Comparison of ENCODE assay signal across 1 cellular context in genomic region chr12:120194534-120195395, GRCh38.
TF ChIP-seq lines count a peak whose summit lies in the region.

Gene GCN1 (minus strand): TSS chr12:120194715. CDS start chr12:120194697, 18 bp downstream.

TF ChIP-seq in HepG2, 621 proteins besides CTCF, POLR2A, EP300 and RAD21 (continued from another document and continues in another):
- 0 out of 2 replicates have a peak, but pooled peaks have one; percentile 44 for TF ChIP-seq HIVEP1 (CRISPR knock-in tag; IDR thresholded peaks at IDR 0.05)
- 0 out of 2 replicates have a peak, but pooled peaks have one; percentile 66 for TF ChIP-seq THAP8 (CRISPR knock-in tag; IDR thresholded peaks at IDR 0.05; ENCODE audit: borderline replicate concordance)
- TF ChIP-seq ZXDC (CRISPR knock-in tag; IDR thresholded peaks at IDR 0.05), result peak; percentile 91; the same call in 1 of the 2 replicates
- TF ChIP-seq YEATS4 (CRISPR knock-in tag; IDR thresholded peaks at IDR 0.05; ENCODE audit: borderline replicate concordance), result peak; percentile 100
- peak; percentile 94 for TF ChIP-seq ZNF563 (CRISPR knock-in tag; IDR thresholded peaks at IDR 0.05)
- TF ChIP-seq ZFP36L2 (CRISPR knock-in tag; IDR thresholded peaks at IDR 0.05), result no peak
- peak; percentile 63; the same call in 1 of the 2 replicates for TF ChIP-seq CHD2 (IDR thresholded peaks at IDR 0.05; ENCODE audit: low read depth, low read length)
- no peak for TF ChIP-seq DBP (CRISPR knock-in tag; IDR thresholded peaks at IDR 0.05; ENCODE audit: not compliant biosample characterization)
- TF ChIP-seq KAT8 (CRISPR knock-in tag; IDR thresholded peaks at IDR 0.05), result peak; percentile 78
- no peak for TF ChIP-seq ZNF530 (CRISPR knock-in tag; IDR thresholded peaks at IDR 0.05; ENCODE audit: low read depth)
- no peak; the same call in 1 of the 2 replicates for TF ChIP-seq HNF4G (IDR thresholded peaks at IDR 0.05; ENCODE audit: borderline replicate concordance, low read depth, low read length)
- TF ChIP-seq HNF4G (CRISPR knock-in tag; IDR thresholded peaks at IDR 0.05; ENCODE audit: borderline replicate concordance, low read depth), result 0 out of 2 replicates have a peak, but pooled peaks have one; percentile 64
- TF ChIP-seq HNRNPH1 (optimal IDR thresholded peaks at IDR 0.05; ENCODE audit: low read depth, low read length), result no peak
- TF ChIP-seq TARDBP (CRISPR knock-in tag; IDR thresholded peaks at IDR 0.05), result peak; percentile 76; the same call in 1 of the 2 replicates
- TF ChIP-seq ZNF546 (CRISPR knock-in tag; conservative IDR thresholded peaks at IDR 0.05), result peak; percentile 90; the same call in 1 of the 2 replicates
- TF ChIP-seq TEF (CRISPR knock-in tag; IDR thresholded peaks at IDR 0.05), result 0 out of 2 replicates have a peak, but pooled peaks have one; percentile 19
- TF ChIP-seq RXRA (CRISPR knock-in tag; IDR thresholded peaks at IDR 0.05), result peak; percentile 71
- no peak for TF ChIP-seq MNT (IDR thresholded peaks at IDR 0.05)
- TF ChIP-seq ZNF34 (CRISPR knock-in tag; IDR thresholded peaks at IDR 0.05; ENCODE audit: borderline replicate concordance), result peak; percentile 68; the same call in 1 of the 2 replicates
- peak; percentile 74; the same call in 1 of the 2 replicates for TF ChIP-seq ZNF784 (CRISPR knock-in tag; IDR thresholded peaks at IDR 0.05; ENCODE audit: borderline replicate concordance)
- TF ChIP-seq DRAP1 (CRISPR knock-in tag; IDR thresholded peaks at IDR 0.05), result no peak; the same call in 1 of the 2 replicates
- TF ChIP-seq ZNF101 (CRISPR knock-in tag; IDR thresholded peaks at IDR 0.05; ENCODE audit: borderline replicate concordance, low read depth), result 0 out of 2 replicates have a peak, but pooled peaks have one; percentile 69
- TF ChIP-seq TCF12 (IDR thresholded peaks at IDR 0.05), result no peak
- peak; percentile 76; the same call in 1 of the 2 replicates for TF ChIP-seq TCF12 (CRISPR knock-in tag; IDR thresholded peaks at IDR 0.05)
- TF ChIP-seq ZBTB25 (CRISPR knock-in tag; IDR thresholded peaks at IDR 0.05), result peak; percentile 65; the same call in 1 of the 2 replicates
- peak; percentile 65 for TF ChIP-seq HNRNPLL (IDR thresholded peaks at IDR 0.05; ENCODE audit: low read depth, low read length, poor library complexity, severe bottlenecking)
- TF ChIP-seq ZNF317 (CRISPR knock-in tag; IDR thresholded peaks at IDR 0.05), result 0 out of 2 replicates have a peak, but pooled peaks have one; percentile 7
- peak; percentile 49 for TF ChIP-seq TBL1XR1 (IDR thresholded peaks at IDR 0.05; ENCODE audit: borderline replicate concordance, low read length, partially characterized antibody)
- no peak for TF ChIP-seq ZNF660 (CRISPR knock-in tag; IDR thresholded peaks at IDR 0.05; ENCODE audit: borderline replicate concordance, low read depth)
- TF ChIP-seq ZNF607 (CRISPR knock-in tag; IDR thresholded peaks at IDR 0.05; ENCODE audit: borderline replicate concordance), result peak; percentile 77
- TF ChIP-seq NBN (conservative IDR thresholded peaks at IDR 0.05), result no peak
- peak; percentile 91 for TF ChIP-seq ZNF580 (CRISPR knock-in tag; IDR thresholded peaks at IDR 0.05; ENCODE audit: borderline replicate concordance, low read depth)
- peak; percentile 86 for TF ChIP-seq NRL (CRISPR knock-in tag; IDR thresholded peaks at IDR 0.05; ENCODE audit: borderline replicate concordance)
- TF ChIP-seq PTBP1 (IDR thresholded peaks at IDR 0.05; ENCODE audit: low read depth, low read length, poor library complexity, severe bottlenecking), result no peak
- peak; percentile 80 for TF ChIP-seq REPIN1 (CRISPR knock-in tag; IDR thresholded peaks at IDR 0.05; ENCODE audit: borderline replicate concordance, low read depth)
- TF ChIP-seq PPARG (CRISPR knock-in tag; conservative IDR thresholded peaks at IDR 0.05), result peak; percentile 91
- no peak for TF ChIP-seq DNMT1 (CRISPR knock-in tag; IDR thresholded peaks at IDR 0.05)
- TF ChIP-seq MXD1 (CRISPR knock-in tag; IDR thresholded peaks at IDR 0.05), result peak; percentile 93
- TF ChIP-seq CENPX (CRISPR knock-in tag; IDR thresholded peaks at IDR 0.05), result peak; percentile 89; the same call in 1 of the 2 replicates
- no peak for TF ChIP-seq ARID3A (IDR thresholded peaks at IDR 0.05; ENCODE audit: low read depth, low read length)
- peak; percentile 89 for TF ChIP-seq ZNF138 (CRISPR knock-in tag; IDR thresholded peaks at IDR 0.05; ENCODE audit: low read depth)
- TF ChIP-seq ZNF749 (CRISPR knock-in tag; IDR thresholded peaks at IDR 0.05; ENCODE audit: borderline replicate concordance), result peak; percentile 86; the same call in 1 of the 2 replicates
- no peak for TF ChIP-seq RFXANK (CRISPR knock-in tag; IDR thresholded peaks at IDR 0.05)
- TF ChIP-seq RNF219 (CRISPR knock-in tag; IDR thresholded peaks at IDR 0.05), result 0 out of 2 replicates have a peak, but pooled peaks have one; percentile 32
- no peak for TF ChIP-seq ZNF652 (CRISPR knock-in tag; IDR thresholded peaks at IDR 0.05; ENCODE audit: borderline replicate concordance, low read depth)
- no peak for TF ChIP-seq DDIT3 (CRISPR knock-in tag; IDR thresholded peaks at IDR 0.05)
- TF ChIP-seq ZNF713 (CRISPR knock-in tag; IDR thresholded peaks at IDR 0.05), result no peak
- no peak for TF ChIP-seq PBX3 (CRISPR knock-in tag; IDR thresholded peaks at IDR 0.05; ENCODE audit: borderline replicate concordance)
- TF ChIP-seq ZSCAN31 (CRISPR knock-in tag; IDR thresholded peaks at IDR 0.05; ENCODE audit: low read depth), result peak; percentile 75; the same call in 1 of the 2 replicates
- TF ChIP-seq ZNF354B (CRISPR knock-in tag; IDR thresholded peaks at IDR 0.05), result no peak
